In the genomic region with DNA sequence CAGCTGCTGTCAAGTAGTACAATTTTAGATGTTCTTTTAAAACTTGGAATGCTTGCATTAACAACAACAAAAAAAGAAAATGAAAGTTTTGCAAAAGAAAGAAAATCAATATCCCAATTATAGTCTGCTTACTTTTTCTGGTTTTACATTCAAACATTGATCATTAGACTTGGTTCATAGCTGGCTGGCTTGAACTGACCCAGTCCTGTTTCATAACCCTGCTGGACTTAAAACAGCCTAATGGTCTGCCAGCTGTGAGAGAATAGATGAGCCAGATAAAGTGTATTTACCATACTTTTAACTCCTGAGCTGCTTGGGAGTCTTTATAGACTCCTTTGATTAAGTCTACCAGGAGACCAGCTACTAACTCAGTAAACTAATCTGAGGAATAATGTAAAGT, we compare ENCODE assay signal across 11 cellular contexts. TPM values are rescaled to one million over a fixed set of nuclear protein-coding genes. Genes with fewer than 3 reads are reported as not detected.
DNase-seq lines count a peak whose midpoint lies in the region; ATAC-seq, FAIRE-seq and TF ChIP-seq lines count a peak whose summit lies in the region.
"Had no signal": no experiment of that assay in that cellular context is flagged by ENCODE, and none has a peak within 500 bp of the region (broad histone marks: within the 10 kb centered on the region; RNA-seq: fewer than 3 reads in every experiment).

No MANE protein-coding gene starts in this region.

- H3K9me3 ChIP-seq in small intestine (ENCODE audit: control insufficient read depth, low read depth), result no peaks in the 10 kb centered on the region
- H3K9me3 ChIP-seq: suprapubic skin had no signal

- CTCF ChIA-PET in activated CD4-positive, alpha-beta memory T cell treated with anti-CD3 and anti-CD28 coated beads, Interleukin-2, amount 10 ng/mL, durations not matched to agents 7 days and 5 days (lab: Charles Lee), result interaction anchor here (1.0 kb wide), 1 partner anchor 59 kb away, joined by 3 read pairs; the partner anchor contains the start of gene PIAS1
- CTCF ChIA-PET in activated CD4-positive, alpha-beta memory T cell treated with anti-CD3 and anti-CD28 coated beads for 36 hours (lab: Charles Lee), result interaction anchor here (1.5 kb wide), 1 partner anchor 58 kb away, joined by 7 read pairs; no protein-coding TSS in a partner anchor

- H3K27me3 Mint-ChIP-seq in activated CD4-positive, alpha-beta memory T cell treated with anti-CD3 and anti-CD28 coated beads, Interleukin-2, amount 10 ng/mL, durations not matched to agents 7 days and 5 days, result no peaks in the 10 kb centered on the region
- H3K27me3 Mint-ChIP-seq in activated CD4-positive, alpha-beta memory T cell treated with anti-CD3 and anti-CD28 coated beads for 36 hours, result no peaks in the 10 kb centered on the region

- no peak for FAIRE-seq in small intestine (lab: Jason Lieb, UNC)
- FAIRE-seq in urothelium cell line (lab: Jason Lieb, UNC), result no peak

- no peak overlapping the region for H3K27ac Mint-ChIP-seq in activated CD4-positive, alpha-beta memory T cell treated with anti-CD3 and anti-CD28 coated beads, Interleukin-2, amount 10 ng/mL, durations not matched to agents 7 days and 5 days
- no peak overlapping the region for H3K27ac Mint-ChIP-seq in activated CD4-positive, alpha-beta memory T cell treated with anti-CD3 and anti-CD28 coated beads for 36 hours

- intact Hi-C loops in activated CD4-positive, alpha-beta memory T cell treated with anti-CD3 and anti-CD28 coated beads for 36 hours (cut with micrococcal nuclease), result no loop called here

- H3K36me3 ChIP-seq in small intestine (ENCODE audit: control insufficient read depth in 2 of 2, insufficient read depth in 2 of 2, low read length in 2 of 2), result no peaks in the 10 kb centered on the region
- H3K36me3 ChIP-seq: suprapubic skin had no signal

- peaks cover 38% of the 10 kb centered on the region for H3K36me3 Mint-ChIP-seq in activated CD4-positive, alpha-beta memory T cell treated with anti-CD3 and anti-CD28 coated beads, Interleukin-2, amount 10 ng/mL, durations not matched to agents 7 days and 5 days (ENCODE audit: low read depth)
- H3K36me3 Mint-ChIP-seq in activated CD4-positive, alpha-beta memory T cell treated with anti-CD3 and anti-CD28 coated beads for 36 hours, result peaks cover 4% of the 10 kb centered on the region

- no peak for ATAC-seq in GM21576 (IDR thresholded peaks at IDR 0.05; ENCODE audit: unreplicated experiment)
- ATAC-seq: Panc1 had no signal

- H3K27ac ChIP-seq in small intestine (ENCODE audit: low read depth in 1 of 2, low read length in 1 of 2), result no peak overlapping the region
- H3K27ac ChIP-seq: suprapubic skin had no signal

- peaks cover 32% of the 10 kb centered on the region for H3K4me1 Mint-ChIP-seq in activated CD4-positive, alpha-beta memory T cell treated with anti-CD3 and anti-CD28 coated beads, Interleukin-2, amount 10 ng/mL, durations not matched to agents 7 days and 5 days
- peaks cover 61% of the 10 kb centered on the region for H3K4me1 Mint-ChIP-seq in activated CD4-positive, alpha-beta memory T cell treated with anti-CD3 and anti-CD28 coated beads for 36 hours (ENCODE audit: low read depth)

- TF ChIP-seq CTCF in fibroblast of the aortic adventitia (IDR thresholded peaks at IDR 0.05; ENCODE audit: insufficient read depth, low read length), result no peak

- POLR2A ChIA-PET in activated CD4-positive, alpha-beta memory T cell treated with anti-CD3 and anti-CD28 coated beads, Interleukin-2, amount 10 ng/mL, durations not matched to agents 7 days and 5 days (lab: Charles Lee), result interaction anchor here (0.7 to 1.4 kb wide), 2 partner anchors 49 to 59 kb away, joined by 3 read pairs; partner anchors contain the start of gene PIAS1
- POLR2A ChIA-PET in activated CD4-positive, alpha-beta memory T cell treated with anti-CD3 and anti-CD28 coated beads for 36 hours (lab: Charles Lee), result no interaction called here

- H3K4me3 ChIP-seq in fibroblast of the aortic adventitia (ENCODE audit: low read depth, low read length), result no peak overlapping the region
- no peak overlapping the region for H3K4me3 ChIP-seq in small intestine (ENCODE audit: low read depth in 1 of 2, low read length in 2 of 2)

- H3K4me1 ChIP-seq in small intestine (ENCODE audit: control insufficient read depth in 2 of 2, insufficient read depth in 1 of 2, low read depth in 1 of 2, low read length in 1 of 2), result peaks cover under 1 to 8% of the 10 kb centered on the region in 2 donors

- DNase-seq in activated CD4-positive, alpha-beta memory T cell treated with anti-CD3 and anti-CD28 coated beads, Interleukin-2, amount 10 ng/mL, durations not matched to agents 7 days and 5 days, result no peak
- no peak for DNase-seq in activated CD4-positive, alpha-beta memory T cell treated with anti-CD3 and anti-CD28 coated beads for 36 hours
- DNase-seq in SK-N-DZ (ENCODE audit: low spot score) (peak; percentile 2), fibroblast of the aortic adventitia (ENCODE audit: low read depth) (peak; percentile 55), small intestine (peak; percentile 41), urothelium cell line (ENCODE audit: low spot score) (no peak)
- no peak for DNase-seq in stimulated activated CD4-positive, alpha-beta T cell treated with anti-CD3 and anti-CD28 coated beads, Interleukin-1b, Interleukin-23, amount 100 ng/mL, for 48 hours
- DNase-seq: stimulated activated CD4-positive, alpha-beta T cell treated with anti-CD3 and anti-CD28 coated beads, Interleukin-12 subunit alpha, Interleukin-12 subunit beta, amount 100 ng/mL, for 4 hours had no signal

- H3K9me3 Mint-ChIP-seq in activated CD4-positive, alpha-beta memory T cell treated with anti-CD3 and anti-CD28 coated beads, Interleukin-2, amount 10 ng/mL, durations not matched to agents 7 days and 5 days, result peaks cover 4% of the 10 kb centered on the region
- H3K9me3 Mint-ChIP-seq in activated CD4-positive, alpha-beta memory T cell treated with anti-CD3 and anti-CD28 coated beads for 36 hours, result no peaks in the 10 kb centered on the region

- peak overlapping the region; percentile 18 for H3K4me3 Mint-ChIP-seq in activated CD4-positive, alpha-beta memory T cell treated with anti-CD3 and anti-CD28 coated beads, Interleukin-2, amount 10 ng/mL, durations not matched to agents 7 days and 5 days
- no peak overlapping the region for H3K4me3 Mint-ChIP-seq in activated CD4-positive, alpha-beta memory T cell treated with anti-CD3 and anti-CD28 coated beads for 36 hours

- no peaks in the 10 kb centered on the region for H3K27me3 ChIP-seq in small intestine (ENCODE audit: control insufficient read depth in 2 of 2, insufficient read depth in 2 of 2, low read length in 2 of 2)
- H3K27me3 ChIP-seq: suprapubic skin had no signal

RNA-seq across cellular contexts. Expression of gene PIAS1, which starts 59.2 kb away (rescaled TPM):
- 10 to 100 TPM; 39.1 to 43.4 TPM for total RNA-seq in activated CD4-positive, alpha-beta memory T cell treated with anti-CD3 and anti-CD28 coated beads, Interleukin-2, amount 10 ng/mL, durations not matched to agents 7 days and 5 days
- 10 to 100 TPM; 29.4 to 30.9 TPM for total RNA-seq in activated CD4-positive, alpha-beta memory T cell treated with anti-CD3 and anti-CD28 coated beads for 36 hours
- polyA plus RNA-seq in SK-N-DZ (2014; cell fraction: cytosol; rRNA removed), result 10.4 and 14.7 TPM in 2 replicates
- 8.6 and 18.4 TPM in 2 replicates for polyA plus RNA-seq in SK-N-DZ (2014; cell fraction: nucleus; rRNA removed)
- total RNA-seq in fibroblast of the aortic adventitia (ENCODE audit: low replicate concordance), result 39.0 and 58.1 TPM in 2 replicates
- polyA plus RNA-seq in small intestine, result 10 to 100 TPM in 2 of 3 donors, 1 to 10 TPM in 1; 9.0 to 22.1 (median 17.8) TPM

Comparison
In these comparisons a context has a peak if more than half of its experiments do, and no peak if none do; other contexts are left out.
1. DNase-seq: peak in SK-N-DZ (single experiment), fibroblast of the aortic adventitia (single experiment) and small intestine (single experiment); none in activated CD4-positive, alpha-beta memory T cell treated with anti-CD3 and anti-CD28 coated beads, Interleukin-2, amount 10 ng/mL, durations not matched to agents 7 days and 5 days (single experiment), activated CD4-positive, alpha-beta memory T cell treated with anti-CD3 and anti-CD28 coated beads for 36 hours (single experiment), urothelium cell line (single experiment) and stimulated activated CD4-positive, alpha-beta T cell treated with anti-CD3 and anti-CD28 coated beads, Interleukin-1b, Interleukin-23, amount 100 ng/mL, for 48 hours (single experiment).